In the genomic region with DNA sequence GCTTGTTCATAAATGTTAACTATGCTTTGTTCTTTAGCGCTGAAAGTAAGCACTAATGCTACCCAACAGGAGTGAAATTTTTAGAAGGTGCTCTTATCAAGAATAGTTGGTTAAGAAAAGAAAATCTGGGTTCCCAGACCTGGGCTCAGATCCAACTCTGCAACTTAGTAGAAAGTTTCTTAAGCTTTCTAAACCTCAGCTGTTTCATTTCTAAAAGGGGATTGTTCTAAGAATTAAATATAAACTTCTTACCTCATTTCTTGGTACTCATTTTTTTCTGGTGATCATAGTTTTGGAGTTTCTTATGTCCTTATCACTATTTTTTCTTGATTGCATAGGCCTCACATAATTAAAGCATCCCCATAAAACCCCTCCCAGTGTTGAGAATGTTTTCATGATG, we compare ENCODE assay signal across 21 cellular contexts. TPM values are rescaled to one million over a fixed set of nuclear protein-coding genes. Genes with fewer than 3 reads are reported as not detected.
DNase-seq lines count a peak whose midpoint lies in the region; FAIRE-seq and TF ChIP-seq lines count a peak whose summit lies in the region.
"Had no signal": no experiment of that assay in that cellular context is flagged by ENCODE, and none has a peak within 500 bp of the region (broad histone marks: within the 10 kb centered on the region; RNA-seq: fewer than 3 reads in every experiment).

No MANE protein-coding gene starts in this region.

- H3K4me2 ChIP-seq in BLaER1 (peak overlapping the region; percentile 73), OCI-LY1 (ENCODE audit: low read length) (no peak overlapping the region)

- POLR2A ChIA-PET in activated CD4-positive, alpha-beta memory T cell treated with anti-CD3 and anti-CD28 coated beads for 36 hours (lab: Charles Lee): no interaction called here

- intact Hi-C loops in activated CD4-positive, alpha-beta memory T cell treated with anti-CD3 and anti-CD28 coated beads for 36 hours (cut with micrococcal nuclease): no loop called here
- intact Hi-C loops in kidney (cut with DNase I): no loop called here

- H2AFZ ChIP-seq in OCI-LY1 (ENCODE audit: low read length): no peak overlapping the region

- H3K4me3 ChIP-seq in BLaER1: peak overlapping the region; percentile 23; the same call in 1 of the 2 replicates
- no peak overlapping the region for H3K4me3 ChIP-seq in OCI-LY1 (ENCODE audit: low read depth, low read length, poor library complexity, severe bottlenecking)
- H3K4me3 ChIP-seq in retinal pigment epithelial cell (ENCODE audit: low read length): no peak overlapping the region
- no peak overlapping the region for H3K4me3 ChIP-seq in right atrium auricular region
- H3K4me3 ChIP-seq in kidney (ENCODE audit: low read length in 2 of 2): no peak overlapping the region

- no peaks in the 10 kb centered on the region for H3K79me2 ChIP-seq in OCI-LY1 (ENCODE audit: insufficient read depth, low read length)

- no peak for FAIRE-seq in kidney (lab: Jason Lieb, UNC)
- FAIRE-seq: A204.1, GM12891 had no signal

- H4K20me1 ChIP-seq in BLaER1 (no peaks in the 10 kb centered on the region), OCI-LY1 (ENCODE audit: insufficient read depth, low read length) (no peaks in the 10 kb centered on the region)

- TF ChIP-seq CTCF in OCI-LY1 (IDR thresholded peaks at IDR 0.05; ENCODE audit: low read length): no peak
- no peak for TF ChIP-seq CTCF in retinal pigment epithelial cell (conservative IDR thresholded peaks at IDR 0.05; ENCODE audit: low read depth, low read length)
- TF ChIP-seq CTCF in right atrium auricular region (IDR thresholded peaks at IDR 0.05): no peak
- no peak for TF ChIP-seq CTCF in kidney (IDR thresholded peaks at IDR 0.05; ENCODE audit: borderline replicate concordance, extremely low read depth, insufficient read depth)

- no peaks in the 10 kb centered on the region for H3K27me3 ChIP-seq in BLaER1
- H3K27me3 ChIP-seq in OCI-LY1 (ENCODE audit: insufficient read depth, low read length): no peaks in the 10 kb centered on the region
- no peaks in the 10 kb centered on the region for H3K27me3 ChIP-seq in right atrium auricular region

- H3K4me3 Mint-ChIP-seq in activated CD4-positive, alpha-beta memory T cell treated with anti-CD3 and anti-CD28 coated beads for 36 hours: no peak overlapping the region
- H3K4me3 Mint-ChIP-seq: CD4-positive, CD25-positive, alpha-beta regulatory T cell had no signal

- CTCF ChIA-PET in activated CD4-positive, alpha-beta memory T cell treated with anti-CD3 and anti-CD28 coated beads for 36 hours (lab: Charles Lee): no interaction called here

- no peaks in the 10 kb centered on the region for H3K4me1 Mint-ChIP-seq in activated CD4-positive, alpha-beta memory T cell treated with anti-CD3 and anti-CD28 coated beads for 36 hours (ENCODE audit: low read depth)
- H3K4me1 Mint-ChIP-seq: CD4-positive, CD25-positive, alpha-beta regulatory T cell had no signal

- peaks cover 91% of the 10 kb centered on the region for H3K4me1 ChIP-seq in BLaER1
- peaks cover 55% of the 10 kb centered on the region for H3K4me1 ChIP-seq in OCI-LY1 (ENCODE audit: insufficient read depth, low read length, severe bottlenecking)
- no peaks in the 10 kb centered on the region for H3K4me1 ChIP-seq in right atrium auricular region
- no peaks in the 10 kb centered on the region for H3K4me1 ChIP-seq in kidney (ENCODE audit: control insufficient read depth in 1 of 2, insufficient read depth in 1 of 2, low read depth in 1 of 2, low read length in 2 of 2)

- H3K9me3 ChIP-seq in BLaER1 (peaks cover 2% of the 10 kb centered on the region; the same call in 1 of the 2 replicates), OCI-LY1 (ENCODE audit: low read length) (no peaks in the 10 kb centered on the region), right atrium auricular region (no peaks in the 10 kb centered on the region), kidney (ENCODE audit: control insufficient read depth in 1 of 2, low read length in 2 of 2) (no peaks in the 10 kb centered on the region)

- no peak overlapping the region for H3K27ac Mint-ChIP-seq in activated CD4-positive, alpha-beta memory T cell treated with anti-CD3 and anti-CD28 coated beads for 36 hours
- H3K27ac Mint-ChIP-seq: CD4-positive, CD25-positive, alpha-beta regulatory T cell had no signal

- H3K27me3 Mint-ChIP-seq in activated CD4-positive, alpha-beta memory T cell treated with anti-CD3 and anti-CD28 coated beads for 36 hours: no peaks in the 10 kb centered on the region
- H3K27me3 Mint-ChIP-seq: CD4-positive, CD25-positive, alpha-beta regulatory T cell had no signal

- no peaks in the 10 kb centered on the region for H3K9me2 ChIP-seq in OCI-LY1 (ENCODE audit: low read depth, low read length)

- DNase-seq in caudate nucleus (lab: John Stamatoyannopoulos, UW) (no peak), retinal pigment epithelial cell (ENCODE audit: low read depth) (peak; percentile 82), NCI-H1694 treated with DMSO at 0.1 percent for 48 hours (lab: John Stamatoyannopoulos, UW) (no peak), right atrium auricular region (ENCODE audit: low spot score) (no peak), kidney (no peak)
- no peak for DNase-seq in activated CD4-positive, alpha-beta memory T cell treated with anti-CD3 and anti-CD28 coated beads for 36 hours
- DNase-seq: CD4-positive, CD25-positive, alpha-beta regulatory T cell; DMS53; GOT3; NCI-H1092; NCI-H2107; NCI-H345; NCI-H526 treated with DMSO at 0.1 percent for 48 hours; SIG-M5; SW 1271 had no signal

- H3K9me3 Mint-ChIP-seq in activated CD4-positive, alpha-beta memory T cell treated with anti-CD3 and anti-CD28 coated beads for 36 hours: no peaks in the 10 kb centered on the region

- no peaks in the 10 kb centered on the region for H3F3A ChIP-seq in OCI-LY1 (ENCODE audit: insufficient read depth, low read length)

- H3K9ac ChIP-seq in BLaER1 (peak overlapping the region; percentile 67), OCI-LY1 (ENCODE audit: low read length) (no peak overlapping the region), kidney (ENCODE audit: low read length in 2 of 2) (no peak overlapping the region)

- H3K36me3 ChIP-seq in BLaER1 (no peaks in the 10 kb centered on the region; the same call in 1 of the 2 replicates), OCI-LY1 (ENCODE audit: insufficient read depth, low read length) (no peaks in the 10 kb centered on the region), right atrium auricular region (no peaks in the 10 kb centered on the region), kidney (ENCODE audit: control insufficient read depth in 1 of 2, insufficient read depth in 2 of 2, low read length in 2 of 2) (no peaks in the 10 kb centered on the region)

- peak overlapping the region; percentile 90 for H3K27ac ChIP-seq in BLaER1
- H3K27ac ChIP-seq in OCI-LY1 (ENCODE audit: low read depth, low read length, poor library complexity, severe bottlenecking): peak overlapping the region; percentile 73
- peak overlapping the region; percentile 70 for H3K27ac ChIP-seq in caudate nucleus (ENCODE audit: low read depth, low read length)
- H3K27ac ChIP-seq in right atrium auricular region: no peak overlapping the region
- no peak overlapping the region for H3K27ac ChIP-seq in kidney (ENCODE audit: low read depth in 2 of 2, low read length in 2 of 2)
- H3K27ac ChIP-seq: HL-60 had no signal

- no peaks in the 10 kb centered on the region for H3K36me3 Mint-ChIP-seq in activated CD4-positive, alpha-beta memory T cell treated with anti-CD3 and anti-CD28 coated beads for 36 hours
- H3K36me3 Mint-ChIP-seq: CD4-positive, CD25-positive, alpha-beta regulatory T cell had no signal

RNA-seq across cellular contexts. Expression of a gene that starts 12.1 kb away (rescaled TPM):
- not detected for total RNA-seq in activated CD4-positive, alpha-beta memory T cell treated with anti-CD3 and anti-CD28 coated beads for 36 hours
- total RNA-seq in right atrium auricular region (not detected), kidney (0.44 TPM)
- polyA plus RNA-seq in kidney (ENCODE audit: insufficient read depth, low read depth, low replicate concordance): 0.11 TPM
- total RNA-seq: CD4-positive, CD25-positive, alpha-beta regulatory T cell; M059J had no signal
- polyA plus RNA-seq: CD4-positive, CD25-positive, alpha-beta regulatory T cell had no signal

Comparison
In these comparisons a context has a peak if more than half of its experiments do, and no peak if none do; other contexts are left out.
1. H3K27ac ChIP-seq: peak in BLaER1 (single experiment), OCI-LY1 (single experiment) and caudate nucleus (single experiment); none in right atrium auricular region (0 of 2) and kidney (0 of 2).